ENCODE assay signal across 12 cellular contexts in genomic region chr1:46720319-46720718, GRCh38. TPM values are rescaled to one million over a fixed set of nuclear protein-coding genes. Genes with fewer than 3 reads are reported as not detected.
"Had no signal": no experiment of that assay in that cellular context is flagged by ENCODE, and none has a peak within 500 bp of the region (broad histone marks: within the 10 kb centered on the region; RNA-seq: fewer than 3 reads in every experiment).

No MANE protein-coding gene starts in this region.

RNA-seq across cellular contexts. Expression of gene TEX38, which starts 48.7 kb away (rescaled TPM):
- total RNA-seq: activated CD4-positive, alpha-beta T cell treated with anti-CD3 and anti-CD28 coated beads, Interleukin-2, amount 10 ng/mL, durations not matched to agents 24 days and 14 days; activated CD8-positive, alpha-beta memory T cell treated with anti-CD3 and anti-CD28 coated beads for 36 hours; activated CD8-positive, alpha-beta T cell treated with anti-CD3 and anti-CD28 coated beads for 36 hours; activated naive CD8-positive, alpha-beta T cell treated with anti-CD3 and anti-CD28 coated beads, Interleukin-2, amount 10 ng/mL, durations not matched to agents 7 days and 5 days; activated T-helper 2 cell treated with anti-CD3 and anti-CD28 coated beads, Interferon-gamma antibody, Interleukin-2, Interleukin-4, amounts not matched to agents 10 μg/mL and 5 μg/mL and 100 μg/mL, durations not matched to agents 14 hours and 24 hours and 36 hours; ascending aorta; NCI-H460; Peyer's patch; Right ventricle myocardium inferior; SK-MEL-5; T-cell had no signal
- polyA plus RNA-seq: adipose tissue had no signal
